Comparison of ENCODE assay signal across 25 cellular contexts in genomic region chr7:92503767-92504166, GRCh38. TPM values are rescaled to one million over a fixed set of nuclear protein-coding genes. Genes with fewer than 3 reads are reported as not detected.
DNase-seq lines count a peak whose midpoint lies in the region; ATAC-seq, FAIRE-seq and TF ChIP-seq lines count a peak whose summit lies in the region.
"Had no signal": no experiment of that assay in that cellular context is flagged by ENCODE, and none has a peak within 500 bp of the region (broad histone marks: within the 10 kb centered on the region; RNA-seq: fewer than 3 reads in every experiment).

No MANE protein-coding gene starts in this region.

- no peak overlapping the region for H3K4me2 ChIP-seq in GM12878 (ENCODE audit: control insufficient read depth, insufficient read depth)
- H3K4me2 ChIP-seq: BLaER1 had no signal

- RAD21 ChIA-PET in GM12878 (lab: Charles Lee; ENCODE audit: unreplicated experiment), result no interaction called here

- no peak overlapping the region for H3K4me3 ChIP-seq in GM12878
- H3K4me3 ChIP-seq: BLaER1 had no signal

- no peak overlapping the region for H3K4me3 Mint-ChIP-seq in activated naive CD8-positive, alpha-beta T cell treated with anti-CD3 and anti-CD28 coated beads, Interleukin-2, amount 10 ng/mL, durations not matched to agents 7 days and 5 days
- no peak overlapping the region for H3K4me3 Mint-ChIP-seq in activated naive CD8-positive, alpha-beta T cell treated with anti-CD3 and anti-CD28 coated beads for 36 hours
- H3K4me3 Mint-ChIP-seq: CD14-positive monocyte; CD4-positive, alpha-beta T cell; CD8-positive, alpha-beta T cell had no signal

- H3K36me3 Mint-ChIP-seq in activated naive CD8-positive, alpha-beta T cell treated with anti-CD3 and anti-CD28 coated beads, Interleukin-2, amount 10 ng/mL, durations not matched to agents 7 days and 5 days, result peaks cover 13% of the 10 kb centered on the region
- H3K36me3 Mint-ChIP-seq in activated naive CD8-positive, alpha-beta T cell treated with anti-CD3 and anti-CD28 coated beads for 36 hours, result peaks cover 13% of the 10 kb centered on the region

- H3K4me1 Mint-ChIP-seq in activated naive CD8-positive, alpha-beta T cell treated with anti-CD3 and anti-CD28 coated beads, Interleukin-2, amount 10 ng/mL, durations not matched to agents 7 days and 5 days, result peaks cover 10% of the 10 kb centered on the region
- peaks cover 3% of the 10 kb centered on the region for H3K4me1 Mint-ChIP-seq in activated naive CD8-positive, alpha-beta T cell treated with anti-CD3 and anti-CD28 coated beads for 36 hours
- H3K4me1 Mint-ChIP-seq: CD14-positive monocyte had no signal

- no peaks in the 10 kb centered on the region for H3K4me1 ChIP-seq in GM12878 (ENCODE audit: control insufficient read depth, insufficient read depth, low read length)
- H3K4me1 ChIP-seq: BE2C, BLaER1, Caco-2 had no signal

- H3K27ac ChIP-seq in GM12878 (ENCODE audit: control insufficient read depth, insufficient read depth), result no peak overlapping the region
- H3K27ac ChIP-seq: BLaER1 had no signal

- WGBS in GM12878 (ENCODE audit: insufficient coverage, insufficient replicate concordance, low lambda C conversion rate, missing lambda C conversion rate), result 47% methylated on average over 2 of the region's 2 CpGs

- TF ChIP-seq POLR2A in GM12892 (IDR thresholded peaks at IDR 0.05; ENCODE audit: low read depth, low read length) (no peak), GM12878 (IDR thresholded peaks at IDR 0.05; ENCODE audit: low read depth, low read length) (no peak)

- H3K9ac ChIP-seq in GM12878 (ENCODE audit: control insufficient read depth, insufficient read depth, low read length), result no peak overlapping the region
- H3K9ac ChIP-seq: BLaER1 had no signal

- POLR2A ChIA-PET in activated naive CD8-positive, alpha-beta T cell treated with anti-CD3 and anti-CD28 coated beads, Interleukin-2, amount 10 ng/mL, durations not matched to agents 7 days and 5 days (lab: Charles Lee), result interaction anchor here (0.6 kb wide), 1 partner anchor 281 kb away, joined by 5 read pairs; no protein-coding TSS in a partner anchor
- POLR2A ChIA-PET in GM12878 (lab: Charles Lee), result no interaction called here

- H3K27me3 Mint-ChIP-seq in activated naive CD8-positive, alpha-beta T cell treated with anti-CD3 and anti-CD28 coated beads, Interleukin-2, amount 10 ng/mL, durations not matched to agents 7 days and 5 days, result no peaks in the 10 kb centered on the region
- no peaks in the 10 kb centered on the region for H3K27me3 Mint-ChIP-seq in activated naive CD8-positive, alpha-beta T cell treated with anti-CD3 and anti-CD28 coated beads for 36 hours
- H3K27me3 Mint-ChIP-seq: CD4-positive, alpha-beta T cell had no signal

- FAIRE-seq in GM12892 (lab: Jason Lieb, UNC), result peak; percentile 70
- FAIRE-seq in GM12878 (lab: Jason Lieb, UNC), result no peak
- FAIRE-seq: A204.1, D721Med, G401.6, GM19239 had no signal

- no TSS peak for BruUV-seq in GM12878 (replicated peaks; lab: Mats Ljungman, UMichigan)

- no peaks in the 10 kb centered on the region for H3K79me2 ChIP-seq in GM12878 (ENCODE audit: control insufficient read depth, insufficient read depth, low read length)

- H3K27me3 ChIP-seq in GM12878 (replicated peaks in 1 of 2; ENCODE audit: control insufficient read depth in 2 of 2, insufficient read depth in 2 of 2, low read length in 1 of 2), result no peaks in the 10 kb centered on the region
- H3K27me3 ChIP-seq: BE2C, BLaER1 had no signal

- TF ChIP-seq EP300 in GM12878 (IDR thresholded peaks at IDR 0.05; ENCODE audit: borderline replicate concordance in 1 of 2, control insufficient read depth in 1 of 2, low read depth in 2 of 2, low read length in 2 of 2), result no peak

- CTCF ChIA-PET in GM12878 (lab: Yijun Ruan, JAX), result no interaction called here

- no peaks in the 10 kb centered on the region for H3K9me3 Mint-ChIP-seq in activated naive CD8-positive, alpha-beta T cell treated with anti-CD3 and anti-CD28 coated beads, Interleukin-2, amount 10 ng/mL, durations not matched to agents 7 days and 5 days
- H3K9me3 Mint-ChIP-seq in activated naive CD8-positive, alpha-beta T cell treated with anti-CD3 and anti-CD28 coated beads for 36 hours, result no peaks in the 10 kb centered on the region
- H3K9me3 Mint-ChIP-seq: CD14-positive monocyte; CD4-positive, alpha-beta T cell; CD8-positive, alpha-beta T cell had no signal

- in situ Hi-C loops in GM12878 (cut with MboI), result no loop called here

- TF ChIP-seq RAD21 in GM12878 (IDR thresholded peaks at IDR 0.05; ENCODE audit: insufficient read depth, low read depth, low read length), result no peak

- H4K20me1 ChIP-seq in GM12878 (ENCODE audit: control insufficient read depth, insufficient read depth), result no peaks in the 10 kb centered on the region
- H4K20me1 ChIP-seq: BLaER1 had no signal

- intact Hi-C loops in GM12878 (cut with micrococcal nuclease; ENCODE audit: unreplicated experiment), result no loop called here

- no peaks in the 10 kb centered on the region; a peak in 2 of 4 replicates for H3K36me3 ChIP-seq in GM12878 (ENCODE audit: control insufficient read depth in 2 of 2, insufficient read depth in 2 of 2, low read length in 1 of 2)
- H3K36me3 ChIP-seq: BE2C had no signal

- SMC1A ChIA-PET in GM12878 (lab: Charles Lee; ENCODE audit: uncharacterized antibody, unreplicated experiment), result interaction anchor here (1.3 kb wide), 1 partner anchor 15 kb away, joined by 3 read pairs; no protein-coding TSS in a partner anchor

- DNase-seq in activated naive CD8-positive, alpha-beta T cell treated with anti-CD3 and anti-CD28 coated beads, Interleukin-2, amount 10 ng/mL, durations not matched to agents 7 days and 5 days, result no peak
- DNase-seq in activated naive CD8-positive, alpha-beta T cell treated with anti-CD3 and anti-CD28 coated beads for 36 hours, result no peak
- no peak for DNase-seq in GM12892 (ENCODE audit: insufficient read length)
- DNase-seq in GM12878 (ENCODE audit: low read depth, low spot score), result no peak
- DNase-seq in HT-29 (ENCODE audit: low spot score), result no peak
- DNase-seq in NCI-H526 (lab: John Stamatoyannopoulos, UW), result no peak
- DNase-seq: 8988T; ACHN; BE2C; C1 segment of cervical spinal cord; Caco-2; Calu3; CD4-positive, alpha-beta T cell; CD8-positive, alpha-beta T cell; DMS79 treated with DMSO at 0.1 percent for 48 hours; GF-D8 had no signal

- peak; percentile 75 for ATAC-seq in activated naive CD8-positive, alpha-beta T cell treated with anti-CD3 and anti-CD28 coated beads, Interleukin-2, amount 10 ng/mL, durations not matched to agents 7 days and 5 days (ENCODE audit: low read depth)
- ATAC-seq in GM12878, result 0 out of 3 replicates have a peak, but pooled peaks have one; percentile 30
- ATAC-seq in GM18861 (IDR thresholded peaks at IDR 0.05; ENCODE audit: unreplicated experiment), result no peak
- ATAC-seq: CD8-positive, alpha-beta T cell had no signal

- H3K9me3 ChIP-seq in GM12878 (replicated peaks; ENCODE audit: control insufficient read depth, insufficient read depth, low read length), result no peaks in the 10 kb centered on the region
- H3K9me3 ChIP-seq: BE2C, BLaER1, Caco-2 had no signal

- H2AFZ ChIP-seq in GM12878 (ENCODE audit: control insufficient read depth, low read depth, low read length), result no peak overlapping the region

- TF ChIP-seq CTCF in GM12878 (IDR thresholded peaks at IDR 0.05 in 2 of 3, conservative IDR thresholded peaks at IDR 0.05 in 1 of 3; ENCODE audit: control insufficient read depth in 2 of 3, extremely low read depth in 1 of 3, insufficient read depth in 1 of 3, low read depth in 3 of 3, low read length in 3 of 3), result no peak

- H3K27ac Mint-ChIP-seq in activated naive CD8-positive, alpha-beta T cell treated with anti-CD3 and anti-CD28 coated beads, Interleukin-2, amount 10 ng/mL, durations not matched to agents 7 days and 5 days, result no peak overlapping the region
- H3K27ac Mint-ChIP-seq in activated naive CD8-positive, alpha-beta T cell treated with anti-CD3 and anti-CD28 coated beads for 36 hours, result no peak overlapping the region
- H3K27ac Mint-ChIP-seq: CD14-positive monocyte; CD4-positive, alpha-beta T cell; CD8-positive, alpha-beta T cell had no signal

RNA-seq across cellular contexts. Expression of gene PEX1, which starts 24.6 kb away (rescaled TPM):
- total RNA-seq in activated naive CD8-positive, alpha-beta T cell treated with anti-CD3 and anti-CD28 coated beads, Interleukin-2, amount 10 ng/mL, durations not matched to agents 7 days and 5 days, result 10 to 100 TPM; 23.5 to 24.4 TPM
- 10 to 100 TPM; 16.7 to 17.8 TPM for total RNA-seq in activated naive CD8-positive, alpha-beta T cell treated with anti-CD3 and anti-CD28 coated beads for 36 hours
- 10.8 TPM for polyA plus RNA-seq in GM12892 (2012; ENCODE audit: missing spikeins)
- 60.9 and 66.0 TPM in 2 replicates for total RNA-seq in GM12878 (2013; cell fraction: nucleolus; rRNA removed)
- total RNA-seq in GM12878 (2014; rRNA removed) (14.7 and 15.3 TPM in 2 replicates), GM12878 (2014; rRNA removed; fragmentation: Illumina TruSeq; extraction: Trizol) (17.8 and 20.3 TPM in 2 replicates), GM12878 (2021) (10.3 and 10.6 TPM in 2 replicates)
- polyA plus RNA-seq in GM12878 (2011; ENCODE audit: low read depth), result 6.5 TPM
- polyA plus RNA-seq in GM12878 (2011; rRNA removed) (22.9 and 35.3 TPM in 2 replicates), GM12878 (2014; fragmentation: Illumina TruSeq; extraction: Trizol) (19.5 and 24.1 TPM in 2 replicates), GM12878 (2014; fragmentation: Nextera tagmentation; extraction: Ambion mirVana) (1 to 10 TPM; 6.7 to 6.8 TPM), GM12878 (2014; rRNA removed) (12.2 and 16.1 TPM in 2 replicates), GM12878 (2016; fragmentation: Nextera tagmentation; extraction: Ambion mirVana) (10 to 100 TPM; 14.3 to 17.7 TPM)
- polyA plus RNA-seq in GM12878 (2011; cell fraction: cytosol; rRNA removed), result 7.2 and 8.3 TPM in 2 replicates
- polyA plus RNA-seq in GM12878 (2011; cell fraction: nucleus; rRNA removed), result 39.0 and 41.4 TPM in 2 replicates
- polyA plus RNA-seq in GM12878 (2012), result 8.7 and 10.4 TPM in 2 replicates
- 12.0 and 15.0 TPM in 2 replicates for polyA minus RNA-seq in GM12878 (2011; rRNA and poly(A)+ RNA removed)
- polyA minus RNA-seq in GM12878 (2011; cell fraction: cytosol; rRNA and poly(A)+ RNA removed), result 4.1 and 5.3 TPM in 2 replicates
- 17.2 and 18.6 TPM in 2 replicates for polyA minus RNA-seq in GM12878 (2011; cell fraction: nucleus; rRNA and poly(A)+ RNA removed)
- 8.2 and 8.9 TPM in 2 replicates for total RNA-seq in HT-29 (2014; rRNA removed; shearing (Covaris generic))

RNA-seq across cellular contexts. Expression of gene RBM48, which starts 24.8 kb away (rescaled TPM):
- total RNA-seq in activated naive CD8-positive, alpha-beta T cell treated with anti-CD3 and anti-CD28 coated beads, Interleukin-2, amount 10 ng/mL, durations not matched to agents 7 days and 5 days, result 10 to 100 TPM; 22.6 to 24.2 TPM
- 10 to 100 TPM; 13.9 to 16.4 TPM for total RNA-seq in activated naive CD8-positive, alpha-beta T cell treated with anti-CD3 and anti-CD28 coated beads for 36 hours
- 8.4 TPM for polyA plus RNA-seq in GM12892 (2012; ENCODE audit: missing spikeins)
- 28.8 and 36.2 TPM in 2 replicates for total RNA-seq in GM12878 (2013; cell fraction: nucleolus; rRNA removed)
- total RNA-seq in GM12878 (2014; rRNA removed) (10.2 and 10.8 TPM in 2 replicates), GM12878 (2014; rRNA removed; fragmentation: Illumina TruSeq; extraction: Trizol) (11.1 and 11.2 TPM in 2 replicates), GM12878 (2021) (8.5 and 8.6 TPM in 2 replicates)
- 7.4 TPM for polyA plus RNA-seq in GM12878 (2011; ENCODE audit: low read depth)
- polyA plus RNA-seq in GM12878 (2011; rRNA removed) (9.7 and 13.0 TPM in 2 replicates), GM12878 (2014; fragmentation: Illumina TruSeq; extraction: Trizol) (13.9 and 16.7 TPM in 2 replicates), GM12878 (2014; fragmentation: Nextera tagmentation; extraction: Ambion mirVana) (10 to 100 TPM; 12.0 to 14.7 TPM), GM12878 (2014; rRNA removed) (8.9 and 10.7 TPM in 2 replicates), GM12878 (2016; fragmentation: Nextera tagmentation; extraction: Ambion mirVana) (10 to 100 TPM; 12.8 to 14.3 TPM)
- polyA plus RNA-seq in GM12878 (2011; cell fraction: cytosol; rRNA removed), result 5.2 and 7.1 TPM in 2 replicates
- polyA plus RNA-seq in GM12878 (2011; cell fraction: nucleus; rRNA removed), result 6.5 and 9.4 TPM in 2 replicates
- polyA plus RNA-seq in GM12878 (2012), result 8.0 and 8.6 TPM in 2 replicates
- 11.4 and 11.7 TPM in 2 replicates for polyA minus RNA-seq in GM12878 (2011; rRNA and poly(A)+ RNA removed)
- 3.4 and 4.7 TPM in 2 replicates for polyA minus RNA-seq in GM12878 (2011; cell fraction: cytosol; rRNA and poly(A)+ RNA removed)
- 10.4 and 18.7 TPM in 2 replicates for polyA minus RNA-seq in GM12878 (2011; cell fraction: nucleus; rRNA and poly(A)+ RNA removed)
- 4.7 and 7.3 TPM in 2 replicates for total RNA-seq in HT-29 (2014; rRNA removed; shearing (Covaris generic))

RNA-seq across cellular contexts. Expression of gene ERVW-1, which starts 26.0 kb away (rescaled TPM):
- not detected for total RNA-seq in activated naive CD8-positive, alpha-beta T cell treated with anti-CD3 and anti-CD28 coated beads, Interleukin-2, amount 10 ng/mL, durations not matched to agents 7 days and 5 days
- not detected for total RNA-seq in activated naive CD8-positive, alpha-beta T cell treated with anti-CD3 and anti-CD28 coated beads for 36 hours
- 0.45 TPM for polyA plus RNA-seq in GM12892 (2012; ENCODE audit: missing spikeins)
- not detected in 2 replicates for total RNA-seq in GM12878 (2013; cell fraction: nucleolus; rRNA removed)
- total RNA-seq in GM12878 (2014; rRNA removed) (not detected in 2 replicates), GM12878 (2014; rRNA removed; fragmentation: Illumina TruSeq; extraction: Trizol) (not detected in 2 replicates), GM12878 (2021) (not detected in 2 replicates)
- polyA plus RNA-seq in GM12878 (2011; ENCODE audit: low read depth), result not detected
- polyA plus RNA-seq in GM12878 (2011; rRNA removed) (not detected in 2 replicates), GM12878 (2014; fragmentation: Illumina TruSeq; extraction: Trizol) (not detected in 2 replicates), GM12878 (2014; fragmentation: Nextera tagmentation; extraction: Ambion mirVana) (not detected), GM12878 (2014; rRNA removed) (not detected in 2 replicates), GM12878 (2016; fragmentation: Nextera tagmentation; extraction: Ambion mirVana) (under 1 TPM in 1 of 2 experiments, not detected in 1; 0.05 TPM)
- polyA plus RNA-seq in GM12878 (2011; cell fraction: cytosol; rRNA removed), result not detected in 2 replicates
- not detected in 2 replicates for polyA plus RNA-seq in GM12878 (2011; cell fraction: nucleus; rRNA removed)
- polyA plus RNA-seq in GM12878 (2012), result 0.21 and 0.39 TPM in 2 replicates
- polyA minus RNA-seq in GM12878 (2011; rRNA and poly(A)+ RNA removed), result not detected in 2 replicates
- polyA minus RNA-seq in GM12878 (2011; cell fraction: cytosol; rRNA and poly(A)+ RNA removed), result not detected in 2 replicates
- not detected in 2 replicates for polyA minus RNA-seq in GM12878 (2011; cell fraction: nucleus; rRNA and poly(A)+ RNA removed)
- total RNA-seq in HT-29 (2014; rRNA removed; shearing (Covaris generic)), result not detected in 2 replicates
- total RNA-seq: A673; Caco-2; Calu3; CD4-positive, alpha-beta T cell; CD8-positive, alpha-beta T cell had no signal
- polyA plus RNA-seq: AG04450, CD14-positive monocyte had no signal

RNA-seq across cellular contexts. Expression of gene GATAD1, which starts 56.5 kb away (rescaled TPM):
- 10 to 100 TPM; 24.9 to 28.0 TPM for total RNA-seq in activated naive CD8-positive, alpha-beta T cell treated with anti-CD3 and anti-CD28 coated beads, Interleukin-2, amount 10 ng/mL, durations not matched to agents 7 days and 5 days
- 10 to 100 TPM; 14.9 to 15.1 TPM for total RNA-seq in activated naive CD8-positive, alpha-beta T cell treated with anti-CD3 and anti-CD28 coated beads for 36 hours
- 18.1 TPM for polyA plus RNA-seq in GM12892 (2012; ENCODE audit: missing spikeins)
- 164 and 180 TPM in 2 replicates for total RNA-seq in GM12878 (2013; cell fraction: nucleolus; rRNA removed)
- total RNA-seq in GM12878 (2014; rRNA removed), result 18.4 and 20.7 TPM in 2 replicates
- 16.0 and 17.0 TPM in 2 replicates for total RNA-seq in GM12878 (2014; rRNA removed; fragmentation: Illumina TruSeq; extraction: Trizol)
- total RNA-seq in GM12878 (2021), result 11.9 and 12.4 TPM in 2 replicates
- 12.4 TPM for polyA plus RNA-seq in GM12878 (2011; ENCODE audit: low read depth)
- 45.2 and 52.2 TPM in 2 replicates for polyA plus RNA-seq in GM12878 (2011; rRNA removed)
- polyA plus RNA-seq in GM12878 (2011; cell fraction: cytosol; rRNA removed), result 21.9 and 26.1 TPM in 2 replicates
- polyA plus RNA-seq in GM12878 (2011; cell fraction: nucleus; rRNA removed), result 23.8 and 25.3 TPM in 2 replicates
- polyA plus RNA-seq in GM12878 (2012), result 15.6 and 17.4 TPM in 2 replicates
- 19.8 and 25.5 TPM in 2 replicates for polyA plus RNA-seq in GM12878 (2014; fragmentation: Illumina TruSeq; extraction: Trizol)
- polyA plus RNA-seq in GM12878 (2014; fragmentation: Nextera tagmentation; extraction: Ambion mirVana), result 1 to 10 TPM; 5.5 to 6.6 TPM
- polyA plus RNA-seq in GM12878 (2014; rRNA removed), result 15.9 and 18.7 TPM in 2 replicates
- 1 to 10 TPM; 8.9 to 9.1 TPM for polyA plus RNA-seq in GM12878 (2016; fragmentation: Nextera tagmentation; extraction: Ambion mirVana)
- polyA minus RNA-seq in GM12878 (2011; rRNA and poly(A)+ RNA removed), result 18.8 and 25.2 TPM in 2 replicates
- polyA minus RNA-seq in GM12878 (2011; cell fraction: cytosol; rRNA and poly(A)+ RNA removed), result 8.6 and 8.8 TPM in 2 replicates
- 38.9 and 49.8 TPM in 2 replicates for polyA minus RNA-seq in GM12878 (2011; cell fraction: nucleus; rRNA and poly(A)+ RNA removed)
- 24.8 and 29.9 TPM in 2 replicates for total RNA-seq in HT-29 (2014; rRNA removed; shearing (Covaris generic))
